Comparison of ENCODE assay signal across 1 cellular context in genomic region chr17:10050597-10051101, GRCh38.
TF ChIP-seq lines count a peak whose summit lies in the region.

No MANE protein-coding gene starts in this region.

TF ChIP-seq in H1, 55 proteins besides CTCF, POLR2A, EP300 and RAD21:
- TF ChIP-seq TCF12 (IDR thresholded peaks at IDR 0.05; ENCODE audit: low read depth, low read length) (no peak), CREB1 (IDR thresholded peaks at IDR 0.05) (no peak), RNF2 (IDR thresholded peaks at IDR 0.05; ENCODE audit: borderline replicate concordance, low read depth, low read length, missing control alignments, poor library complexity, severe bottlenecking) (no peak), POU5F1 (IDR thresholded peaks at IDR 0.05; ENCODE audit: low read depth, low read length) (no peak), TBP (IDR thresholded peaks at IDR 0.05; ENCODE audit: low read depth, low read length) (no peak), TAF1 (IDR thresholded peaks at IDR 0.05; ENCODE audit: low read depth, low read length) (no peak), SIN3A (conservative IDR thresholded peaks at IDR 0.05 in 1 of 2, IDR thresholded peaks at IDR 0.05 in 1 of 2; ENCODE audit: low read depth in 1 of 2, low read length in 2 of 2) (no peak), TAF7 (optimal IDR thresholded peaks at IDR 0.05; ENCODE audit: borderline replicate concordance, low read depth, low read length) (no peak), BRCA1 (IDR thresholded peaks at IDR 0.05; ENCODE audit: low read depth, low read length) (no peak)
